ENCODE assay signal across 10 cellular contexts in the genomic region with DNA sequence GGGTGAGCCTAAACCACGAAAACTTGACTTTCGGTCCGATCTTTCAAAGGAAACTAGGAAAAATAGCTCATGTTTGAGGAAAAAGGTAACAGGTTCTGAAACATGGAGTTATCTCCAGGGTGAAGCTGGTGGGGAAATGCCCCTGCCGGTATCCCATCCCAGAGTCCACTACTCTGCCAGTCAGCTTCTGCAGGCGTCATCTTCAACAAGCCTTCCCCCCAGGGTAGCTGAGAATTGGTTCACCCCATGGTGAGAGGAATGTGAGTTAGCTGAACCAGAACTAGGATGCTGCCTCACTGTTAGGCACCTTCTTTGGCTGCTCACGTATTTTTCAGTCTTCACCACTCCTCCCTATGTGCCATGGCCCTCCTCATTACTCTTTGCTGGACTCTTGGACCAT. TPM values are rescaled to one million over a fixed set of nuclear protein-coding genes. Genes with fewer than 3 reads are reported as not detected.
DNase-seq lines count a peak whose midpoint lies in the region; ATAC-seq lines count a peak whose summit lies in the region.
"Had no signal": no experiment of that assay in that cellular context is flagged by ENCODE, and none has a peak within 500 bp of the region (broad histone marks: within the 10 kb centered on the region; RNA-seq: fewer than 3 reads in every experiment).

No MANE protein-coding gene starts in this region.

- peaks cover 58% of the 10 kb centered on the region for H3K4me1 Mint-ChIP-seq in stimulated activated naive CD8-positive, alpha-beta T cell treated with anti-CD3 and anti-CD28 coated beads, Interleukin-15, Interleukin-2, amounts not matched to agents 100 ng/mL and 50 ng/mL, for 24 hours (ENCODE audit: low read depth)
- H3K4me1 Mint-ChIP-seq in activated CD8-positive, alpha-beta T cell treated with anti-CD3 and anti-CD28 coated beads, Interleukin-2, amount 10 ng/mL, durations not matched to agents 7 days and 5 days (ENCODE audit: low read depth): peaks cover 42% of the 10 kb centered on the region
- peaks cover 34 to 44% of the 10 kb centered on the region in 2 donors for H3K4me1 Mint-ChIP-seq in immature natural killer cell

- no peak overlapping the region for H3K27ac Mint-ChIP-seq in stimulated activated naive CD8-positive, alpha-beta T cell treated with anti-CD3 and anti-CD28 coated beads, Interleukin-15, Interleukin-2, amounts not matched to agents 100 ng/mL and 50 ng/mL, for 24 hours
- H3K27ac Mint-ChIP-seq in activated CD8-positive, alpha-beta T cell treated with anti-CD3 and anti-CD28 coated beads, Interleukin-2, amount 10 ng/mL, durations not matched to agents 7 days and 5 days: no peak overlapping the region
- no peak overlapping the region for H3K27ac Mint-ChIP-seq in immature natural killer cell

- H3K4me3 Mint-ChIP-seq in stimulated activated naive CD8-positive, alpha-beta T cell treated with anti-CD3 and anti-CD28 coated beads, Interleukin-15, Interleukin-2, amounts not matched to agents 100 ng/mL and 50 ng/mL, for 24 hours: peak overlapping the region; percentile 90
- peak overlapping the region; percentile 58 for H3K4me3 Mint-ChIP-seq in activated CD8-positive, alpha-beta T cell treated with anti-CD3 and anti-CD28 coated beads, Interleukin-2, amount 10 ng/mL, durations not matched to agents 7 days and 5 days
- H3K4me3 Mint-ChIP-seq in immature natural killer cell: peak overlapping the region; percentile 94 to 96 (median 94)

- CTCF ChIA-PET in activated CD8-positive, alpha-beta T cell treated with anti-CD3 and anti-CD28 coated beads, Interleukin-2, amount 10 ng/mL, durations not matched to agents 7 days and 5 days (lab: Charles Lee): interaction anchor here (0.7 to 2.4 kb wide), 3 partner anchors 38 to 174 kb away, joined by 3 to 8 read pairs (median 5); no protein-coding TSS in a partner anchor

- no peaks in the 10 kb centered on the region for H3K36me3 Mint-ChIP-seq in stimulated activated naive CD8-positive, alpha-beta T cell treated with anti-CD3 and anti-CD28 coated beads, Interleukin-15, Interleukin-2, amounts not matched to agents 100 ng/mL and 50 ng/mL, for 24 hours (ENCODE audit: low read depth)
- H3K36me3 Mint-ChIP-seq in activated CD8-positive, alpha-beta T cell treated with anti-CD3 and anti-CD28 coated beads, Interleukin-2, amount 10 ng/mL, durations not matched to agents 7 days and 5 days (ENCODE audit: low read depth): peaks cover 11% of the 10 kb centered on the region
- H3K36me3 Mint-ChIP-seq in immature natural killer cell: peaks cover 0 to 5% (median 3%) of the 10 kb centered on the region in 3 donors

- no peaks in the 10 kb centered on the region for H3K9me3 Mint-ChIP-seq in stimulated activated naive CD8-positive, alpha-beta T cell treated with anti-CD3 and anti-CD28 coated beads, Interleukin-15, Interleukin-2, amounts not matched to agents 100 ng/mL and 50 ng/mL, for 24 hours
- H3K9me3 Mint-ChIP-seq in activated CD8-positive, alpha-beta T cell treated with anti-CD3 and anti-CD28 coated beads, Interleukin-2, amount 10 ng/mL, durations not matched to agents 7 days and 5 days (ENCODE audit: insufficient read depth): no peaks in the 10 kb centered on the region
- H3K9me3 Mint-ChIP-seq in immature natural killer cell: no peaks in the 10 kb centered on the region

- DNase-seq in stimulated activated naive CD8-positive, alpha-beta T cell treated with anti-CD3 and anti-CD28 coated beads, Interleukin-15, Interleukin-2, amounts not matched to agents 100 U/mL and 50 U/mL, for 24 hours: no peak
- no peak for DNase-seq in activated CD8-positive, alpha-beta T cell treated with anti-CD3 and anti-CD28 coated beads, Interleukin-2, amount 10 ng/mL, durations not matched to agents 7 days and 5 days
- DNase-seq in immature natural killer cell (no peak), NCI-H510A treated with DMSO at 0.1 percent for 48 hours (lab: John Stamatoyannopoulos, UW) (no peak), hippocampal formation (lab: John Stamatoyannopoulos, UW) (no peak), GF-D8 (lab: John Stamatoyannopoulos, UW) (no peak)
- DNase-seq: amniotic stem cell, DMS79 had no signal

- POLR2A ChIA-PET in activated CD8-positive, alpha-beta T cell treated with anti-CD3 and anti-CD28 coated beads, Interleukin-2, amount 10 ng/mL, durations not matched to agents 7 days and 5 days (lab: Charles Lee): interaction anchor here (0.7 to 1.1 kb wide), 2 partner anchors 64 to 473 kb away, joined by 3 read pairs; no protein-coding TSS in a partner anchor

- H3K27me3 Mint-ChIP-seq in stimulated activated naive CD8-positive, alpha-beta T cell treated with anti-CD3 and anti-CD28 coated beads, Interleukin-15, Interleukin-2, amounts not matched to agents 100 ng/mL and 50 ng/mL, for 24 hours: no peaks in the 10 kb centered on the region
- no peaks in the 10 kb centered on the region for H3K27me3 Mint-ChIP-seq in activated CD8-positive, alpha-beta T cell treated with anti-CD3 and anti-CD28 coated beads, Interleukin-2, amount 10 ng/mL, durations not matched to agents 7 days and 5 days (ENCODE audit: low read depth)
- peaks cover 5 to 11% (median 11%) of the 10 kb centered on the region in 3 donors for H3K27me3 Mint-ChIP-seq in immature natural killer cell (ENCODE audit: low read depth in 3 of 3)

- no peak for ATAC-seq in stimulated activated naive CD8-positive, alpha-beta T cell treated with anti-CD3 and anti-CD28 coated beads, Interleukin-15, Interleukin-2, amounts not matched to agents 100 U/mL and 50 U/mL, for 24 hours
- no peak for ATAC-seq in activated CD8-positive, alpha-beta T cell treated with anti-CD3 and anti-CD28 coated beads, Interleukin-2, amount 10 ng/mL, durations not matched to agents 7 days and 5 days
- no peak for ATAC-seq in HG02610 (IDR thresholded peaks at IDR 0.05; ENCODE audit: unreplicated experiment)

RNA-seq across cellular contexts. Expression of a gene that starts 1.1 kb away (rescaled TPM):
- total RNA-seq in activated CD8-positive, alpha-beta T cell treated with anti-CD3 and anti-CD28 coated beads, Interleukin-2, amount 10 ng/mL, durations not matched to agents 7 days and 5 days: 1 to 10 TPM; 3.5 to 4.0 TPM
- 1 to 10 TPM in 2 of 3 donors, under 1 TPM in 1; 0.13 to 1.3 (median 1.0) TPM for polyA plus RNA-seq in immature natural killer cell

RNA-seq across cellular contexts. Expression of a gene that starts 1.3 kb away (rescaled TPM):
- 10 to 100 TPM; 50.8 to 53.1 TPM for total RNA-seq in activated CD8-positive, alpha-beta T cell treated with anti-CD3 and anti-CD28 coated beads, Interleukin-2, amount 10 ng/mL, durations not matched to agents 7 days and 5 days
- polyA plus RNA-seq in immature natural killer cell: 10 to 100 TPM; 55.5 to 68.1 (median 58.6) TPM
